9 cellular contexts compared by ENCODE assay signal in genomic region chr5:177404641-177405134, GRCh38. TPM values are rescaled to one million over a fixed set of nuclear protein-coding genes. Genes with fewer than 3 reads are reported as not detected.
DNase-seq lines count a peak whose midpoint lies in the region; ATAC-seq, FAIRE-seq and TF ChIP-seq lines count a peak whose summit lies in the region.
"Had no signal": no experiment of that assay in that cellular context is flagged by ENCODE, and none has a peak within 500 bp of the region (broad histone marks: within the 10 kb centered on the region; RNA-seq: fewer than 3 reads in every experiment).

No MANE protein-coding gene starts in this region.

- no peaks in the 10 kb centered on the region for H3K9me3 ChIP-seq in astrocyte (ENCODE audit: insufficient read depth, low read depth, low read length)

- H3K4me2 ChIP-seq in GM23338 (peak overlapping the region; percentile 90), astrocyte (ENCODE audit: low read length) (peak overlapping the region; percentile 99)

- DNase-seq in 8988T (peak; percentile 32), GM23338 (ENCODE audit: low spot score) (no peak), astrocyte (ENCODE audit: low read depth) (no peak), mesothelial cell of epicardium (ENCODE audit: low spot score in 2 of 2, unreplicated experiment in 2 of 2) (no peak), NOMO-1 treated with DMSO at 0.1 percent for 48 hours (lab: John Stamatoyannopoulos, UW; ENCODE audit: unreplicated experiment) (no peak), pons (ENCODE audit: low spot score) (no peak)

- H4K20me1 ChIP-seq in GM23338 (replicated peaks; ENCODE audit: insufficient read depth), result no peaks in the 10 kb centered on the region
- H4K20me1 ChIP-seq in astrocyte (ENCODE audit: insufficient read depth, low read length), result no peaks in the 10 kb centered on the region

- H3K4me3 ChIP-seq in GM23338 (peak overlapping the region; percentile 71), astrocyte (ENCODE audit: insufficient read depth, low read depth, low read length) (peak overlapping the region; percentile 56)

- no peaks in the 10 kb centered on the region for H3K36me3 Mint-ChIP-seq in GM23338 (ENCODE audit: low read depth)
- H3K36me3 Mint-ChIP-seq in astrocyte (ENCODE audit: low read depth, unreplicated experiment), result no peaks in the 10 kb centered on the region
- H3K36me3 Mint-ChIP-seq in mesothelial cell of epicardium, result no peaks in the 10 kb centered on the region

- H3K4me3 Mint-ChIP-seq in GM23338 (peak overlapping the region; percentile 57), astrocyte (ENCODE audit: unreplicated experiment) (peak overlapping the region; percentile 73), mesothelial cell of epicardium (peak overlapping the region; percentile 71)

- H3K27me3 ChIP-seq in GM23338 (ENCODE audit: insufficient read depth) (peaks cover 84% of the 10 kb centered on the region), astrocyte (ENCODE audit: insufficient read depth, low read length) (peaks cover 35% of the 10 kb centered on the region)

- H3K36me3 ChIP-seq in GM23338 (ENCODE audit: insufficient read depth) (no peaks in the 10 kb centered on the region), astrocyte (ENCODE audit: insufficient read depth, low read length) (no peaks in the 10 kb centered on the region)

- H2AFZ ChIP-seq in GM23338 (peak overlapping the region; percentile 99), astrocyte (ENCODE audit: low read depth, low read length) (peak overlapping the region; percentile 96)

- H3K27ac Mint-ChIP-seq in GM23338 (no peak overlapping the region), astrocyte (ENCODE audit: unreplicated experiment) (no peak overlapping the region), mesothelial cell of epicardium (no peak overlapping the region)

- peaks cover 12% of the 10 kb centered on the region; the same call in 2 of the 3 replicates for H3K4me1 Mint-ChIP-seq in GM23338
- H3K4me1 Mint-ChIP-seq in astrocyte (ENCODE audit: low read depth, unreplicated experiment), result no peaks in the 10 kb centered on the region
- peaks cover 16% of the 10 kb centered on the region for H3K4me1 Mint-ChIP-seq in mesothelial cell of epicardium

- peaks cover 3% of the 10 kb centered on the region; the same call in 1 of the 2 replicates for H3K9me2 ChIP-seq in GM23338 (ENCODE audit: insufficient read depth)

- no peak overlapping the region for H3K27ac ChIP-seq in GM23338 (ENCODE audit: low read depth)
- no peak overlapping the region for H3K27ac ChIP-seq in astrocyte (ENCODE audit: low read depth, low read length)

- H3K9ac ChIP-seq in astrocyte (ENCODE audit: low read length), result peak overlapping the region; percentile 60

- no peak for ATAC-seq in GM23338
- no peak for ATAC-seq in GM18909 (IDR thresholded peaks at IDR 0.05; ENCODE audit: poor library complexity, unreplicated experiment)
- ATAC-seq in HG03342 (IDR thresholded peaks at IDR 0.05; ENCODE audit: unreplicated experiment), result no peak

- peaks cover 18% of the 10 kb centered on the region for H3F3A ChIP-seq in GM23338 (replicated peaks; ENCODE audit: low read depth)

- H3K9me3 Mint-ChIP-seq in GM23338, result no peaks in the 10 kb centered on the region
- no peaks in the 10 kb centered on the region for H3K9me3 Mint-ChIP-seq in astrocyte (ENCODE audit: unreplicated experiment)
- no peaks in the 10 kb centered on the region for H3K9me3 Mint-ChIP-seq in mesothelial cell of epicardium

- H3K79me2 ChIP-seq in GM23338 (replicated peaks; ENCODE audit: insufficient read depth) (no peaks in the 10 kb centered on the region), astrocyte (ENCODE audit: insufficient read depth, low read length) (no peaks in the 10 kb centered on the region)

- TF ChIP-seq CTCF in GM23338 (conservative IDR thresholded peaks at IDR 0.05; ENCODE audit: low read depth in 2 of 2), result no peak
- TF ChIP-seq CTCF in astrocyte (IDR thresholded peaks at IDR 0.05; ENCODE audit: insufficient read depth, low read depth, low read length), result no peak
- TF ChIP-seq CTCF in mesothelial cell of epicardium (IDR thresholded peaks at IDR 0.05; ENCODE audit: unreplicated experiment), result no peak

- H3K4me1 ChIP-seq in GM23338 (ENCODE audit: insufficient read depth), result peaks cover 6% of the 10 kb centered on the region; the same call in 1 of the 2 replicates
- peaks cover 28% of the 10 kb centered on the region for H3K4me1 ChIP-seq in astrocyte (ENCODE audit: insufficient read depth, low read length)

- H3K27me3 Mint-ChIP-seq in GM23338 (ENCODE audit: insufficient read depth, low read depth, poor library complexity), result peaks cover 64% of the 10 kb centered on the region
- H3K27me3 Mint-ChIP-seq in astrocyte (ENCODE audit: low read depth, unreplicated experiment), result peaks cover 62% of the 10 kb centered on the region
- H3K27me3 Mint-ChIP-seq in mesothelial cell of epicardium (ENCODE audit: low read depth), result peaks cover 74% of the 10 kb centered on the region

- FAIRE-seq in astrocyte (lab: Jason Lieb, UNC), result no peak

TF ChIP-seq in GM23338, 12 proteins besides CTCF, POLR2A, EP300 and RAD21 (continues in another document):
- TF ChIP-seq JUNB (IDR thresholded peaks at IDR 0.05; ENCODE audit: unreplicated experiment), result no peak
- TF ChIP-seq ZNF331 (CRISPR knock-in tag; IDR thresholded peaks at IDR 0.05; ENCODE audit: low read depth), result no peak
- TF ChIP-seq NANOG (IDR thresholded peaks at IDR 0.05; ENCODE audit: borderline replicate concordance), result no peak
- no peak for TF ChIP-seq REST (IDR thresholded peaks at IDR 0.05; ENCODE audit: unreplicated experiment)
- no peak for TF ChIP-seq POLR2AphosphoS5 (IDR thresholded peaks at IDR 0.05; ENCODE audit: low read depth)
- no peak for TF ChIP-seq EZH2 (IDR thresholded peaks at IDR 0.05; ENCODE audit: low read depth, unreplicated experiment)
- no peak for TF ChIP-seq ZNF114 (CRISPR knock-in tag; IDR thresholded peaks at IDR 0.05)
- TF ChIP-seq EZH2phosphoT487 (IDR thresholded peaks at IDR 0.05; ENCODE audit: unreplicated experiment), result no peak
- TF ChIP-seq STAT1 (IDR thresholded peaks at IDR 0.05; ENCODE audit: unreplicated experiment), result no peak

RNA-seq across cellular contexts. Expression of gene PFN3, which starts 4.2 kb away (rescaled TPM):
- total RNA-seq in GM23338 (2014; rRNA removed; shearing (Covaris generic)), result 1.9 TPM in 1 of 2 replicates, not detected in the other
- 2.0 and 3.1 TPM in 2 replicates for polyA plus RNA-seq in GM23338 (2016; fragmentation: Nextera tagmentation; extraction: Ambion mirVana)
- total RNA-seq in astrocyte, result not detected in 2 replicates
- not detected in 3 replicates for total RNA-seq in mesothelial cell of epicardium
- total RNA-seq: RPMI7951 had no signal

RNA-seq across cellular contexts. Expression of gene F12, which starts 4.7 kb away (rescaled TPM):
- 2.6 and 2.9 TPM in 2 replicates for total RNA-seq in GM23338 (2014; rRNA removed; shearing (Covaris generic))
- 8.0 and 8.1 TPM in 2 replicates for polyA plus RNA-seq in GM23338 (2016; fragmentation: Nextera tagmentation; extraction: Ambion mirVana)
- total RNA-seq in astrocyte (2.8 and 3.0 TPM in 2 replicates), mesothelial cell of epicardium (2.1 to 2.7 TPM (median 2.3 TPM) in 3 replicates)

RNA-seq across cellular contexts. Expression of gene SLC34A1, which starts 20.5 kb away (rescaled TPM):
- total RNA-seq in GM23338 (2014; rRNA removed; shearing (Covaris generic)), result 0.31 TPM in 1 of 2 replicates, not detected in the other
- not detected in 2 replicates for polyA plus RNA-seq in GM23338 (2016; fragmentation: Nextera tagmentation; extraction: Ambion mirVana)
- total RNA-seq in astrocyte (not detected in 2 replicates), mesothelial cell of epicardium (not detected in 3 replicates)
- total RNA-seq: RPMI7951 had no signal

RNA-seq across cellular contexts. Expression of gene GRK6, which starts 21.8 kb away (rescaled TPM):
- total RNA-seq in GM23338 (2014; rRNA removed; shearing (Covaris generic)), result 37.2 and 56.8 TPM in 2 replicates
- 13.0 and 18.7 TPM in 2 replicates for polyA plus RNA-seq in GM23338 (2016; fragmentation: Nextera tagmentation; extraction: Ambion mirVana)
- 19.7 and 25.9 TPM in 2 replicates for total RNA-seq in astrocyte
- total RNA-seq in mesothelial cell of epicardium, result 44.9 to 48.2 TPM (median 45.3 TPM) in 3 replicates

RNA-seq across cellular contexts. Expression of gene PRR7, which starts 41.9 kb away (rescaled TPM):
- 6.4 and 9.7 TPM in 2 replicates for total RNA-seq in GM23338 (2014; rRNA removed; shearing (Covaris generic))
- polyA plus RNA-seq in GM23338 (2016; fragmentation: Nextera tagmentation; extraction: Ambion mirVana), result 7.6 and 7.7 TPM in 2 replicates
- total RNA-seq in astrocyte (9.9 TPM in 2 replicates), mesothelial cell of epicardium (5.3 to 5.9 TPM (median 5.7 TPM) in 3 replicates)
